Comparison of ENCODE assay signal across 1 cellular context in genomic region chr15:88036154-88036839, GRCh38.
TF ChIP-seq lines count a peak whose summit lies in the region.

No MANE protein-coding gene starts in this region.

TF ChIP-seq in H1, 55 proteins besides CTCF, POLR2A, EP300 and RAD21 (continued from another document):
- TF ChIP-seq CHD7 (IDR thresholded peaks at IDR 0.05; ENCODE audit: insufficient replicate concordance, low read length) = peak; percentile 67
- TF ChIP-seq KDM5A (IDR thresholded peaks at IDR 0.05; ENCODE audit: low read length) = no peak
- TF ChIP-seq NANOG (IDR thresholded peaks at IDR 0.05; ENCODE audit: insufficient read depth, low read depth, low read length, poor library complexity, severe bottlenecking) = peak; percentile 77
- TF ChIP-seq SP1 (IDR thresholded peaks at IDR 0.05; ENCODE audit: low read depth, low read length) = 0 out of 2 replicates have a peak, but pooled peaks have one; percentile 19
